ENCODE assay signal across 8 cellular contexts in genomic region chr7:19708397-19709248, GRCh38. TPM values are rescaled to one million over a fixed set of nuclear protein-coding genes. Genes with fewer than 3 reads are reported as not detected.
DNase-seq lines count a peak whose midpoint lies in the region; ATAC-seq and TF ChIP-seq lines count a peak whose summit lies in the region.

TSS of gene POLR1F (minus strand) at chr7:19709037. CDS start at chr7:19709016, 21 bp downstream.

- peak within 1 kb of the TSS; percentile 43 to 58 for H3K27ac ChIP-seq in prostate gland
- peak within 1 kb of the TSS; percentile 7 for H3K27ac ChIP-seq in urinary bladder (ENCODE audit: low read depth)

- peaks cover 30% of the 10 kb centered on the region for H3K4me1 Mint-ChIP-seq in T-helper 1 cell treated with Interleukin-12 subunit alpha and Interleukin-12 subunit beta and Interleukin-4 antibody, amounts not matched to agents 30 μg/mL and 1 μg/mL, for 36 hours (ENCODE audit: low read depth)

- no peaks in the 10 kb centered on the region for H3K36me3 Mint-ChIP-seq in T-helper 1 cell treated with Interleukin-12 subunit alpha and Interleukin-12 subunit beta and Interleukin-4 antibody, amounts not matched to agents 30 μg/mL and 1 μg/mL, for 36 hours (ENCODE audit: low read depth)

- H3K4me3 ChIP-seq in prostate gland, result peak within 1 kb of the TSS; percentile 67 to 85
- peak within 1 kb of the TSS; percentile 85 for H3K4me3 ChIP-seq in urinary bladder (ENCODE audit: low read depth, low read length)

- no peaks in the 10 kb centered on the region for H3K36me3 ChIP-seq in prostate gland
- no peaks in the 10 kb centered on the region for H3K36me3 ChIP-seq in urinary bladder (ENCODE audit: insufficient read depth)

- no peaks in the 10 kb centered on the region for H3K9me3 Mint-ChIP-seq in T-helper 1 cell treated with Interleukin-12 subunit alpha and Interleukin-12 subunit beta and Interleukin-4 antibody, amounts not matched to agents 30 μg/mL and 1 μg/mL, for 36 hours

- DNase-seq in NCI-H1694 (lab: John Stamatoyannopoulos, UW), result peak; percentile 95
- DNase-seq in amygdala (lab: John Stamatoyannopoulos, UW), result peak; percentile 41 to 97 (median 90)
- DNase-seq in left ventricle myocardium superior, result peak; percentile 97
- DNase-seq in prostate gland (ENCODE audit: low spot score), result peak; percentile 94

- peak; percentile 66 to 97 (median 94) for TF ChIP-seq CTCF in prostate gland (IDR thresholded peaks at IDR 0.05)

- peak within 1 kb of the TSS; percentile 98 for H3K4me3 Mint-ChIP-seq in T-helper 1 cell treated with Interleukin-12 subunit alpha and Interleukin-12 subunit beta and Interleukin-4 antibody, amounts not matched to agents 30 μg/mL and 1 μg/mL, for 36 hours

- intact Hi-C loops in left ventricle myocardium superior (cut with micrococcal nuclease) (no loop called here), prostate gland (cut with DNase I) (no loop called here)

- no peaks in the 10 kb centered on the region for H3K9me3 ChIP-seq in prostate gland

- no peaks in the 10 kb centered on the region for H3K27me3 ChIP-seq in prostate gland (replicated peaks; ENCODE audit: insufficient read depth)

- no peaks in the 10 kb centered on the region for H3K27me3 Mint-ChIP-seq in T-helper 1 cell treated with Interleukin-12 subunit alpha and Interleukin-12 subunit beta and Interleukin-4 antibody, amounts not matched to agents 30 μg/mL and 1 μg/mL, for 36 hours (ENCODE audit: low read depth)

- H3K4me1 ChIP-seq in prostate gland (replicated peaks), result no peaks in the 10 kb centered on the region
- no peaks in the 10 kb centered on the region for H3K4me1 ChIP-seq in urinary bladder (ENCODE audit: insufficient read depth)

- TF ChIP-seq POLR2A in GM15510 (IDR thresholded peaks at IDR 0.05; ENCODE audit: borderline replicate concordance, extremely low read depth, insufficient read length), result peak; percentile 96
- peak; percentile 76 for TF ChIP-seq POLR2A in prostate gland (IDR thresholded peaks at IDR 0.05)

- WGBS in prostate gland, result under 1% methylated on average over 56 of the region's 56 CpGs
- under 1% methylated on average over 56 of the region's 56 CpGs for WGBS in urinary bladder

- H3K27ac Mint-ChIP-seq in T-helper 1 cell treated with Interleukin-12 subunit alpha and Interleukin-12 subunit beta and Interleukin-4 antibody, amounts not matched to agents 30 μg/mL and 1 μg/mL, for 36 hours, result peak within 1 kb of the TSS; percentile 95

- peak; percentile 98 for ATAC-seq in HG02885 (IDR thresholded peaks at IDR 0.05; ENCODE audit: poor library complexity, unreplicated experiment)
- peak; percentile 100 for ATAC-seq in left ventricle myocardium superior

RNA-seq across cellular contexts. Expression of gene POLR1F, which starts in this region (rescaled TPM):
- total RNA-seq in left ventricle myocardium superior (7.7 TPM), prostate gland (10 to 100 TPM; 13.0 to 13.6 TPM), urinary bladder (23.5 TPM)
- polyA plus RNA-seq in urinary bladder, result 12.4 TPM

Comparison
In these comparisons a context has a peak if more than half of its experiments do, and no peak if none do; other contexts are left out.
1. Peak in every context shown above with its lines: DNase-seq, ATAC-seq, H3K4me3 ChIP-seq and H3K27ac ChIP-seq.